11 cellular contexts compared by ENCODE assay signal in genomic region chr12:65500121-65500846, GRCh38.
DNase-seq lines count a peak whose midpoint lies in the region; ATAC-seq and FAIRE-seq lines count a peak whose summit lies in the region.
"Had no signal": no experiment of that assay in that cellular context is flagged by ENCODE, and none has a peak within 500 bp of the region (broad histone marks: within the 10 kb centered on the region; RNA-seq: fewer than 3 reads in every experiment).

No MANE protein-coding gene starts in this region.

- DNase-seq in A172 (ENCODE audit: low spot score) (peak; percentile 47), HTR-8/SVneo (ENCODE audit: insufficient read length, low spot score) (peak; percentile 23), amniotic epithelial cell (ENCODE audit: low read depth) (peak; percentile 62), hepatic stellate cell (ENCODE audit: low spot score) (peak; percentile 31), NCI-H748 (lab: John Stamatoyannopoulos, UW; ENCODE audit: unreplicated experiment) (no peak), mucosa of gallbladder (ENCODE audit: low spot score) (no peak)
- DNase-seq: esophagus squamous epithelium, NCI-H2107 had no signal

- ATAC-seq in GM21529 (IDR thresholded peaks at IDR 0.05; ENCODE audit: unreplicated experiment): no peak
- ATAC-seq in GM21825 (IDR thresholded peaks at IDR 0.05; ENCODE audit: unreplicated experiment): no peak

- FAIRE-seq in HTR-8/SVneo (lab: Jason Lieb, UNC): no peak
- FAIRE-seq: colon had no signal

Comparison
In these comparisons a context has a peak if more than half of its experiments do, and no peak if none do; other contexts are left out.
1. DNase-seq: peak in A172 (single experiment), HTR-8/SVneo (single experiment), amniotic epithelial cell (single experiment) and hepatic stellate cell (single experiment); none in NCI-H748 (single experiment) and mucosa of gallbladder (single experiment).